Comparison of ENCODE assay signal across 22 cellular contexts in the genomic region with DNA sequence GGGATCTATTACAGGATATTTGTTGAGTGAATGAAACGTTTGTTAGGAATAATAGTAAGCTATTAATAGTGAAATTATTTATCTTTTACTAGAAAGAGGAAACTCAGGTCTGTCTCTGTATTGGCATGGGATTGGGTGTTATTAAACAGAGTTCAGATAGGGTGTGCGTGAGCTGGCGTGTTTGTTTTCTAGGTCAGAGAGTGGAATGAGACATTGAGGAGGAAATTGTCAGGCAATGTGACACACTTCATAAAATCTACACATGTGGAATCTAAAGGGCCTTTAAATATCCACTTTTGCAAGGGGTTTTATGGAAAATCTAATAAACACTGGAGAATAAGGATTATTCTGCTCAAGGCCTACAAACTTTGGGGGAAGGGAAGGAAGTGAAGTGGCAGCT.
A peak's percentile ranks its signal among the peaks of the same experiment; 100 is the strongest.
DNase-seq lines count a peak whose midpoint lies in the region; ATAC-seq and TF ChIP-seq lines count a peak whose summit lies in the region.
"Had no signal": no experiment of that assay in that cellular context is flagged by ENCODE, and none has a peak within 500 bp of the region (broad histone marks: within the 10 kb centered on the region; RNA-seq: fewer than 3 reads in every experiment).

No MANE protein-coding gene starts in this region.

- ATAC-seq in omental fat pad (ENCODE audit: low FRiP score): no peak
- ATAC-seq: CD8-positive, alpha-beta T cell; Right ventricle myocardium inferior had no signal

- H3K4me3 Mint-ChIP-seq in activated T-helper 1 cell treated with anti-CD3 and anti-CD28 coated beads, Interleukin-12 subunit alpha, Interleukin-12 subunit beta, Interleukin-2, Interleukin-4 antibody, amounts not matched to agents 30 ng/mL and 10 ng/mL and 1 ng/mL, durations not matched to agents 14 hours and 24 hours and 36 hours: peak overlapping the region; percentile 25
- no peak overlapping the region for H3K4me3 Mint-ChIP-seq in osteocyte (ENCODE audit: unreplicated experiment)
- H3K4me3 Mint-ChIP-seq: CD8-positive, alpha-beta T cell; H9; HFFc6; IgD-negative memory B cell had no signal

- no peaks in the 10 kb centered on the region for H3K9me3 ChIP-seq in hepatocyte (ENCODE audit: low read depth)
- H3K9me3 ChIP-seq: Peyer's patch, SJSA1 had no signal

- H3K27ac Mint-ChIP-seq in activated T-helper 1 cell treated with anti-CD3 and anti-CD28 coated beads, Interleukin-12 subunit alpha, Interleukin-12 subunit beta, Interleukin-2, Interleukin-4 antibody, amounts not matched to agents 30 ng/mL and 10 ng/mL and 1 ng/mL, durations not matched to agents 14 hours and 24 hours and 36 hours: no peak overlapping the region
- peak overlapping the region; percentile 96 for H3K27ac Mint-ChIP-seq in osteocyte (ENCODE audit: unreplicated experiment)
- H3K27ac Mint-ChIP-seq: CD8-positive, alpha-beta T cell; IgD-negative memory B cell had no signal

- peaks cover 14% of the 10 kb centered on the region for H3K4me1 ChIP-seq in hepatocyte (ENCODE audit: insufficient read depth)

- H3K4me2 ChIP-seq in hepatocyte: no peak overlapping the region

- no peaks in the 10 kb centered on the region for H3K9me3 Mint-ChIP-seq in activated T-helper 1 cell treated with anti-CD3 and anti-CD28 coated beads, Interleukin-12 subunit alpha, Interleukin-12 subunit beta, Interleukin-2, Interleukin-4 antibody, amounts not matched to agents 30 ng/mL and 10 ng/mL and 1 ng/mL, durations not matched to agents 14 hours and 24 hours and 36 hours
- no peaks in the 10 kb centered on the region for H3K9me3 Mint-ChIP-seq in osteocyte (ENCODE audit: unreplicated experiment)
- H3K9me3 Mint-ChIP-seq: CD8-positive, alpha-beta T cell; H9; HFFc6 had no signal

- H3K4me3 ChIP-seq in hepatocyte: no peak overlapping the region
- H3K4me3 ChIP-seq: GM23248, Peyer's patch, SJSA1 had no signal

- H3K27me3 Mint-ChIP-seq in activated T-helper 1 cell treated with anti-CD3 and anti-CD28 coated beads, Interleukin-12 subunit alpha, Interleukin-12 subunit beta, Interleukin-2, Interleukin-4 antibody, amounts not matched to agents 30 ng/mL and 10 ng/mL and 1 ng/mL, durations not matched to agents 14 hours and 24 hours and 36 hours (ENCODE audit: insufficient read depth): no peaks in the 10 kb centered on the region
- H3K27me3 Mint-ChIP-seq in osteocyte (ENCODE audit: unreplicated experiment): no peaks in the 10 kb centered on the region

- DNase-seq in ELR (ENCODE audit: low read depth): peak; percentile 10
- DNase-seq in activated T-helper 1 cell treated with anti-CD3 and anti-CD28 coated beads, Interleukin-12 subunit alpha, Interleukin-12 subunit beta, Interleukin-2, Interleukin-4 antibody, amounts not matched to agents 30 ng/mL and 10 ng/mL and 1 ng/mL, durations not matched to agents 14 hours and 24 hours and 36 hours (ENCODE audit: low spot score): no peak
- peak; percentile 15 for DNase-seq in hepatocyte (ENCODE audit: low spot score)
- DNase-seq in osteocyte (ENCODE audit: extremely low spot score, unreplicated experiment): no peak
- no peak for DNase-seq in omental fat pad (ENCODE audit: low spot score)
- DNase-seq in posterior cingulate gyrus: no peak
- DNase-seq in occipital lobe (lab: John Stamatoyannopoulos, UW): no peak
- DNase-seq: AML-193; CD8-positive, alpha-beta T cell; DND-41; GM23248; H9; HFFc6; NCI-H1105 treated with DMSO at 0.1 percent for 48 hours; NCI-H2029 treated with DMSO at 0.1 percent for 48 hours; NCI-H2171; NCI-H524 treated with DMSO at 0.1 percent for 48 hours; NCI-H82; Peyer's patch had no signal

- no peaks in the 10 kb centered on the region for H3K4me1 Mint-ChIP-seq in activated T-helper 1 cell treated with anti-CD3 and anti-CD28 coated beads, Interleukin-12 subunit alpha, Interleukin-12 subunit beta, Interleukin-2, Interleukin-4 antibody, amounts not matched to agents 30 ng/mL and 10 ng/mL and 1 ng/mL, durations not matched to agents 14 hours and 24 hours and 36 hours (ENCODE audit: low read depth)
- peaks cover 34% of the 10 kb centered on the region for H3K4me1 Mint-ChIP-seq in osteocyte (ENCODE audit: unreplicated experiment)
- H3K4me1 Mint-ChIP-seq: IgD-negative memory B cell had no signal

- H3K36me3 ChIP-seq in hepatocyte (replicated peaks; ENCODE audit: insufficient read depth, low read depth): no peaks in the 10 kb centered on the region
- H3K36me3 ChIP-seq: Peyer's patch, SJSA1 had no signal

- H3K36me3 Mint-ChIP-seq in activated T-helper 1 cell treated with anti-CD3 and anti-CD28 coated beads, Interleukin-12 subunit alpha, Interleukin-12 subunit beta, Interleukin-2, Interleukin-4 antibody, amounts not matched to agents 30 ng/mL and 10 ng/mL and 1 ng/mL, durations not matched to agents 14 hours and 24 hours and 36 hours (ENCODE audit: low read depth): no peaks in the 10 kb centered on the region
- H3K36me3 Mint-ChIP-seq in osteocyte (ENCODE audit: unreplicated experiment): peaks cover 13% of the 10 kb centered on the region
- H3K36me3 Mint-ChIP-seq: CD8-positive, alpha-beta T cell had no signal

- H3K27ac ChIP-seq in hepatocyte: no peak overlapping the region
- H3K27ac ChIP-seq: GM23248, Peyer's patch had no signal

- intact Hi-C loops in activated T-helper 1 cell treated with anti-CD3 and anti-CD28 coated beads, Interleukin-12 subunit alpha, Interleukin-12 subunit beta, Interleukin-2, Interleukin-4 antibody, amounts not matched to agents 30 ng/mL and 10 ng/mL and 1 ng/mL, durations not matched to agents 14 hours and 24 hours and 36 hours (cut with micrococcal nuclease): no loop called here
- intact Hi-C loops in posterior cingulate gyrus (cut with DNase I): no loop called here

- H3K9me2 ChIP-seq in hepatocyte (replicated peaks; ENCODE audit: insufficient read depth): no peaks in the 10 kb centered on the region

- no peaks in the 10 kb centered on the region for H3K79me2 ChIP-seq in hepatocyte

- H2AFZ ChIP-seq in hepatocyte: no peak overlapping the region
- H2AFZ ChIP-seq: GM23248 had no signal

- no peaks in the 10 kb centered on the region for H4K20me1 ChIP-seq in hepatocyte (ENCODE audit: insufficient read depth, poor library complexity, severe bottlenecking)

- no peaks in the 10 kb centered on the region for H3K27me3 ChIP-seq in hepatocyte
- H3K27me3 ChIP-seq: Peyer's patch, SJSA1 had no signal

- WGBS in hepatocyte (ENCODE audit: low lambda C conversion rate, missing lambda C conversion rate): 46% methylated on average over 3 of the region's 3 CpGs

- TF ChIP-seq CTCF in hepatocyte (IDR thresholded peaks at IDR 0.05; ENCODE audit: poor library complexity) (no peak), osteocyte (IDR thresholded peaks at IDR 0.05) (no peak), omental fat pad (IDR thresholded peaks at IDR 0.05) (no peak)

Comparison
In these comparisons a context has a peak if more than half of its experiments do, and no peak if none do; other contexts are left out.
1. DNase-seq: peak in ELR (single experiment) and hepatocyte (single experiment); none in activated T-helper 1 cell treated with anti-CD3 and anti-CD28 coated beads, Interleukin-12 subunit alpha, Interleukin-12 subunit beta, Interleukin-2, Interleukin-4 antibody, amounts not matched to agents 30 ng/mL and 10 ng/mL and 1 ng/mL, durations not matched to agents 14 hours and 24 hours and 36 hours (single experiment), osteocyte (single experiment), omental fat pad (single experiment), posterior cingulate gyrus (0 of 10) and occipital lobe (single experiment).